8 cellular contexts compared by ENCODE assay signal in genomic region chr18:3245853-3246635, GRCh38. TPM values are rescaled to one million over a fixed set of nuclear protein-coding genes. Genes with fewer than 3 reads are reported as not detected.
DNase-seq lines count a peak whose midpoint lies in the region; ATAC-seq and TF ChIP-seq lines count a peak whose summit lies in the region.

No MANE protein-coding gene starts in this region.

- peak; percentile 98 for TF ChIP-seq CTCF in liver (IDR thresholded peaks at IDR 0.05; ENCODE audit: low read depth, low read length, missing input control)

- peak; percentile 99 for TF ChIP-seq RAD21 in liver (IDR thresholded peaks at IDR 0.05)

- 3% methylated on average over 29 of the region's 29 CpGs for WGBS in liver

- H3K36me3 ChIP-seq in liver (ENCODE audit: control insufficient read depth in 4 of 4, insufficient read depth in 3 of 4, low read depth in 1 of 4, low read length in 3 of 4): peaks cover 0 to 4% (median 0%) of the 10 kb centered on the region in 4 donors

- H3K4me1 ChIP-seq in liver (ENCODE audit: control insufficient read depth in 4 of 4, insufficient read depth in 4 of 4, low read length in 3 of 4): peaks cover 0 to 27% (median 10%) of the 10 kb centered on the region in 4 donors

- ATAC-seq in GM19023 (IDR thresholded peaks at IDR 0.05; ENCODE audit: unreplicated experiment) (peak; percentile 51), HG03342 (IDR thresholded peaks at IDR 0.05; ENCODE audit: unreplicated experiment) (peak; percentile 48)

- peak overlapping the region; percentile 56 to 90 (median 82) for H3K4me3 ChIP-seq in liver (ENCODE audit: low read depth in 1 of 3, low read length in 3 of 3)

- DNase-seq in AML-193 (lab: John Stamatoyannopoulos, UW) (peak; percentile 82 to 85), NCI-H510A (lab: John Stamatoyannopoulos, UW) (peak; percentile 67), dedifferentiated amniotic fluid mesenchymal stem cell (ENCODE audit: extremely low spot score) (peak; percentile 81)
- DNase-seq in activated CD4-positive, alpha-beta T cell treated with anti-CD3 and anti-CD28 coated beads for 48 hours: peak; percentile 90
- peak; percentile 81 for DNase-seq in stimulated activated CD4-positive, alpha-beta T cell treated with anti-CD3 and anti-CD28 coated beads, Interleukin-4, amount 100 ng/mL, for 1 hour

- H3K9ac ChIP-seq in liver (ENCODE audit: low read depth in 1 of 2, low read length in 2 of 2): peak overlapping the region; percentile 86 to 98

- H3K9me3 ChIP-seq in liver (ENCODE audit: control insufficient read depth in 4 of 4, low read length in 3 of 4): no peaks in the 10 kb centered on the region

- H3K27me3 ChIP-seq in liver (ENCODE audit: control insufficient read depth in 4 of 4, insufficient read depth in 4 of 4, low read length in 3 of 4): no peaks in the 10 kb centered on the region

- H3K27ac ChIP-seq in liver (ENCODE audit: low read depth in 1 of 2, low read length in 2 of 2): peak overlapping the region; percentile 97 to 98

TF ChIP-seq in liver, 16 proteins besides CTCF, POLR2A, EP300 and RAD21:
- TF ChIP-seq ATF3 (IDR thresholded peaks at IDR 0.05) (peak; percentile 23), YY1 (IDR thresholded peaks at IDR 0.05) (peak; percentile 67), REST (IDR thresholded peaks at IDR 0.05) (peak; percentile 91), NR2F2 (IDR thresholded peaks at IDR 0.05) (no peak), EGR1 (IDR thresholded peaks at IDR 0.05; ENCODE audit: low read depth in 2 of 2) (peak in 1 of 2 donors; percentile 28), MAX (IDR thresholded peaks at IDR 0.05) (peak; percentile 17), RXRA (IDR thresholded peaks at IDR 0.05) (peak in 1 of 2 donors; percentile 46), GABPA (IDR thresholded peaks at IDR 0.05 in 1 of 2, conservative IDR thresholded peaks at IDR 0.05 in 1 of 2) (no peak), ZBTB33 (IDR thresholded peaks at IDR 0.05) (no peak), TAF1 (conservative IDR thresholded peaks at IDR 0.05) (peak; percentile 55), SP1 (IDR thresholded peaks at IDR 0.05) (peak; percentile 23)

RNA-seq across cellular contexts. Expression of gene MYL12A, which starts 1.6 kb away (rescaled TPM):
- 100 to 1,000 TPM; 158 to 178 TPM for total RNA-seq in liver
- polyA plus RNA-seq in liver: 100 to 1,000 TPM; 181 to 314 TPM

RNA-seq across cellular contexts. Expression of gene MYL12B, which starts 15.9 kb away (rescaled TPM):
- total RNA-seq in liver: 100 to 1,000 TPM; 106 to 111 TPM
- 100 to 1,000 TPM; 200 to 303 TPM for polyA plus RNA-seq in liver

RNA-seq across cellular contexts. Expression of gene MYOM1, which starts 26.3 kb away (rescaled TPM):
- total RNA-seq in liver: 10 to 100 TPM; 10.1 to 48.4 TPM
- polyA plus RNA-seq in liver: 10 to 100 TPM; 21.1 to 21.6 TPM

Comparison
In these comparisons a context has a peak if more than half of its experiments do, and no peak if none do; other contexts are left out.
1. Peak in every context shown above with its lines: DNase-seq, ATAC-seq, H3K4me3 ChIP-seq and H3K27ac ChIP-seq.